In the genomic region with DNA sequence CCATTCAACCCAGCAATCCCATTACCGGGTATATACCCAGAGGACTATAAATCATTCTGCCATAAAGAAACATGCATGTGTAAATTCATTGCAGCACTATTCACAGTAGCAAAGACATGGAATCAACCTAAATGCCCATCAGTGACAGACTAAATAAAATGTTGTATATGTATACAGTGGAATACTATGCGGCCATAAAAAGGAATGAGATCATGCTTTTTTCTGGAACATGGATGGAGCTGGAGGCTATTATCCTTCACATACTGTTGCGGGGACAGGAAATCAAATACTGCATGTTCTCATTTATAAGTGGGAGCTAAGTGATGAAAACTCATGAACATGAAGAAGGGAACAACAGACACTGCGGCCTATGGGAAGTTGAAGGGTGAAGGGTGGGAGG, we compare ENCODE assay signal across 26 cellular contexts.
"Had no signal": no experiment of that assay in that cellular context is flagged by ENCODE, and none has a peak within 500 bp of the region (broad histone marks: within the 10 kb centered on the region; RNA-seq: fewer than 3 reads in every experiment).

No MANE protein-coding gene starts in this region.

- DNase-seq: colonic mucosa; cortex of kidney; effector CD8-positive, alpha-beta T cell; effector memory CD8-positive, alpha-beta T cell; endodermal cell; erythroblast; esophagus squamous epithelium; foreskin fibroblast; foreskin melanocyte; gastrocnemius medialis; glutamatergic neuron; head of caudate nucleus; heart right ventricle; hippocampal formation; left cardiac atrium; left lung; left ventricle myocardium superior; lower lobe of right lung; mesenchymal stem cell; mucosa of descending colon; naive B cell had no signal

- ATAC-seq: effector memory CD8-positive, alpha-beta T cell; esophagus mucosa; gastrocnemius medialis; heart right ventricle; left cardiac atrium; left lung; left ventricle myocardium superior; lower lobe of right lung; mucosa of descending colon had no signal

- H3K9me3 ChIP-seq: colonic mucosa, esophagus squamous epithelium, gastrocnemius medialis, heart right ventricle, left lung, lower lobe of right lung, mucosa of descending colon had no signal

- H3K4me3 ChIP-seq: colonic mucosa, esophagus squamous epithelium, gastrocnemius medialis, heart right ventricle, left lung, lower lobe of right lung, mucosa of descending colon had no signal

- H3K36me3 ChIP-seq: colonic mucosa, gastrocnemius medialis, heart right ventricle, left lung, lower lobe of right lung had no signal

- FAIRE-seq: endometrium, islet of Langerhans, keratinocyte had no signal

- H3K4me1 ChIP-seq: colonic mucosa, gastrocnemius medialis, left lung had no signal

- H3K27me3 ChIP-seq: colonic mucosa, esophagus squamous epithelium, gastrocnemius medialis, heart right ventricle, left lung had no signal

- H3K27ac ChIP-seq: colonic mucosa, epithelial cell of prostate, esophagus squamous epithelium, gastrocnemius medialis, heart right ventricle, left lung, lower lobe of right lung had no signal
